27 cellular contexts compared by ENCODE assay signal in genomic region chr12:24044973-24045703, GRCh38.
DNase-seq lines count a peak whose midpoint lies in the region; TF ChIP-seq lines count a peak whose summit lies in the region.
"Had no signal": no experiment of that assay in that cellular context is flagged by ENCODE, and none has a peak within 500 bp of the region (broad histone marks: within the 10 kb centered on the region; RNA-seq: fewer than 3 reads in every experiment).

No MANE protein-coding gene starts in this region.

- H3K9me3 Mint-ChIP-seq in nephron = peaks cover 7% of the 10 kb centered on the region
- H3K9me3 Mint-ChIP-seq: dendritic cell treated with granulocyte-macrophage colony-stimulating factor and Interleukin-4, amounts not matched to agents 40 ng/mL and 50 ng/mL, for 4 days had no signal

- H3F3A ChIP-seq in SK-N-SH (replicated peaks; ENCODE audit: insufficient read depth) = peaks cover 12% of the 10 kb centered on the region

- TF ChIP-seq CTCF in hepatocyte (IDR thresholded peaks at IDR 0.05; ENCODE audit: poor library complexity) (no peak), nephron (IDR thresholded peaks at IDR 0.05; ENCODE audit: unreplicated experiment in 3 of 3) (no peak), SK-N-SH (IDR thresholded peaks at IDR 0.05) (no peak), GM13976 (IDR thresholded peaks at IDR 0.05; ENCODE audit: borderline replicate concordance, control extremely low read depth, extremely low read depth, insufficient read depth, missing control alignments) (no peak)

- POLR2A ChIA-PET in SK-N-SH (lab: Yijun Ruan, JAX) = no interaction called here

- H3K4me2 ChIP-seq in hepatocyte (peak overlapping the region; percentile 10), SK-N-SH (no peak overlapping the region)

- DNase-seq in DMS53 (lab: John Stamatoyannopoulos, UW) = peak; percentile 75
- no peak for DNase-seq in DMS53 treated with DMSO at 0.1 percent for 48 hours (lab: John Stamatoyannopoulos, UW; ENCODE audit: unreplicated experiment)
- DNase-seq in hepatocyte (ENCODE audit: low spot score) = peak; percentile 57
- DNase-seq in KBM-7 = no peak
- no peak for DNase-seq in DMS153 (lab: John Stamatoyannopoulos, UW)
- DNase-seq in SK-N-SH = no peak
- DNase-seq in GM13976 (ENCODE audit: low spot score) = no peak
- DNase-seq: activated naive CD4-positive, alpha-beta T cell; activated T-cell treated with anti-CD3 and anti-CD28 coated beads, Interleukin-2, amount 50 U/mL, for 4 hours; CD8-positive, alpha-beta T cell; GM23248; Kasumi-1; naive thymus-derived CD4-positive, alpha-beta T cell; NCI-H1092; NCI-H187 treated with DMSO at 0.1 percent for 48 hours; posterior cingulate gyrus; sigmoid colon; stimulated activated CD8-positive, alpha-beta memory T cell treated with anti-CD3 and anti-CD28 coated beads, Interleukin-4, amount 100 ng/mL, for 48 hours; stomach; T-helper 17 cell had no signal

- H3K4me1 ChIP-seq in hepatocyte (ENCODE audit: insufficient read depth) (peaks cover 15% of the 10 kb centered on the region), SK-N-SH (ENCODE audit: control insufficient read depth in 1 of 2, insufficient read depth in 2 of 2, low read depth in 1 of 2, low read length in 1 of 2) (peaks cover 3 to 12% of the 10 kb centered on the region in 2 experiments; a peak in 2 of 4 replicates)
- H3K4me1 ChIP-seq: adrenal gland had no signal

- in situ Hi-C loops in KBM-7 (cut with MboI; ENCODE audit: low pct_unique_long_range_greater_than_20kb, low sequenced_read_pairs) (no loop called here), GM13976 (cut with MboI; ENCODE audit: low sequenced_read_pairs, unreplicated experiment) (no loop called here)

- no peak overlapping the region for H3K4me3 Mint-ChIP-seq in nephron
- H3K4me3 Mint-ChIP-seq: activated T-cell treated with anti-CD3 and anti-CD28 coated beads, Interleukin-2, amount 50 U/mL, for 4 hours; CD8-positive, alpha-beta T cell; dendritic cell treated with granulocyte-macrophage colony-stimulating factor and Interleukin-4, amounts not matched to agents 40 ng/mL and 50 ng/mL, for 4 days; naive thymus-derived CD4-positive, alpha-beta T cell; T-helper 17 cell had no signal

- H3K36me3 Mint-ChIP-seq in nephron (ENCODE audit: low read depth) = peaks cover 7% of the 10 kb centered on the region
- H3K36me3 Mint-ChIP-seq: CD8-positive, alpha-beta T cell; naive thymus-derived CD4-positive, alpha-beta T cell had no signal

- H3K9me2 ChIP-seq in hepatocyte (replicated peaks; ENCODE audit: insufficient read depth) = no peaks in the 10 kb centered on the region
- H3K9me2 ChIP-seq in SK-N-SH = no peaks in the 10 kb centered on the region

- no peaks in the 10 kb centered on the region for H3K79me2 ChIP-seq in hepatocyte
- no peaks in the 10 kb centered on the region for H3K79me2 ChIP-seq in SK-N-SH (ENCODE audit: insufficient read depth)

- no peak for TF ChIP-seq EP300 in SK-N-SH (IDR thresholded peaks at IDR 0.05; ENCODE audit: borderline replicate concordance in 1 of 2, low read depth in 1 of 2, low read length in 1 of 2)

- H3K9ac ChIP-seq in SK-N-SH = no peak overlapping the region
- H3K9ac ChIP-seq: GM23248 had no signal

- H2AFZ ChIP-seq in hepatocyte (no peak overlapping the region), SK-N-SH (ENCODE audit: low read depth) (no peak overlapping the region)
- H2AFZ ChIP-seq: GM23248 had no signal

- WGBS in hepatocyte (ENCODE audit: low lambda C conversion rate, missing lambda C conversion rate) = 93% methylated on average over 5 of the region's 5 CpGs
- WGBS in SK-N-SH (ENCODE audit: low lambda C conversion rate) = 67% methylated on average over 5 of the region's 5 CpGs

- H3K27me3 Mint-ChIP-seq in nephron (ENCODE audit: low read depth) = peaks cover 3% of the 10 kb centered on the region
- H3K27me3 Mint-ChIP-seq: naive thymus-derived CD4-positive, alpha-beta T cell; T-helper 17 cell had no signal

- H3K9me3 ChIP-seq in hepatocyte (ENCODE audit: low read depth) (peaks cover 5% of the 10 kb centered on the region), SK-N-SH (peaks cover 5% of the 10 kb centered on the region)
- H3K9me3 ChIP-seq: adrenal gland, sigmoid colon, SJSA1 had no signal

- CTCF ChIA-PET in SK-N-SH (lab: Yijun Ruan, JAX) = no interaction called here

- H3K27me3 ChIP-seq in hepatocyte (no peaks in the 10 kb centered on the region), SK-N-SH (ENCODE audit: insufficient read depth) (no peaks in the 10 kb centered on the region)
- H3K27me3 ChIP-seq: adrenal gland, cardiac muscle cell, sigmoid colon, SJSA1, stomach, tibial nerve had no signal

- peaks cover 6% of the 10 kb centered on the region for H3K4me1 Mint-ChIP-seq in nephron
- H3K4me1 Mint-ChIP-seq: naive thymus-derived CD4-positive, alpha-beta T cell; T-helper 17 cell had no signal

- no peaks in the 10 kb centered on the region for H4K20me1 ChIP-seq in hepatocyte (ENCODE audit: insufficient read depth, poor library complexity, severe bottlenecking)
- no peaks in the 10 kb centered on the region for H4K20me1 ChIP-seq in SK-N-SH (ENCODE audit: insufficient read depth)

- peak overlapping the region in 2 of 3 experiments; percentile 14 to 29 for H3K27ac Mint-ChIP-seq in nephron
- H3K27ac Mint-ChIP-seq: CD8-positive, alpha-beta T cell; dendritic cell treated with granulocyte-macrophage colony-stimulating factor and Interleukin-4, amounts not matched to agents 40 ng/mL and 50 ng/mL, for 4 days; naive thymus-derived CD4-positive, alpha-beta T cell; T-helper 17 cell had no signal

- TF ChIP-seq RAD21 in SK-N-SH (IDR thresholded peaks at IDR 0.05; ENCODE audit: low read length) = no peak

- H3K4me3 ChIP-seq in hepatocyte (no peak overlapping the region), SK-N-SH (ENCODE audit: low read depth in 2 of 2, low read length in 1 of 2) (no peak overlapping the region)
- H3K4me3 ChIP-seq: adrenal gland, cardiac muscle cell, GM23248, sigmoid colon, SJSA1, stomach, tibial nerve had no signal

- peak overlapping the region; percentile 50 for H3K27ac ChIP-seq in hepatocyte
- no peak overlapping the region for H3K27ac ChIP-seq in SK-N-SH (ENCODE audit: low read depth in 2 of 2, low read length in 1 of 2)
- H3K27ac ChIP-seq: 22Rv1, adrenal gland, cardiac muscle cell, GM23248, sigmoid colon, stomach had no signal

- H3K36me3 ChIP-seq in hepatocyte (replicated peaks; ENCODE audit: insufficient read depth, low read depth) = no peaks in the 10 kb centered on the region
- no peaks in the 10 kb centered on the region for H3K36me3 ChIP-seq in SK-N-SH (replicated peaks in 1 of 2; ENCODE audit: control insufficient read depth in 1 of 2, insufficient read depth in 2 of 2, low read length in 1 of 2)
- H3K36me3 ChIP-seq: adrenal gland, cardiac muscle cell, sigmoid colon, SJSA1, stomach, tibial nerve had no signal

TF ChIP-seq in SK-N-SH, 30 proteins besides CTCF, POLR2A, EP300 and RAD21 (continues in another document):
- TF ChIP-seq POLR2AphosphoS5 (IDR thresholded peaks at IDR 0.05; ENCODE audit: low read depth, low read length) (no peak), REST (IDR thresholded peaks at IDR 0.05; ENCODE audit: low read depth, low read length) (no peak), FOXJ3 (CRISPR knock-in tag; IDR thresholded peaks at IDR 0.05) (no peak), TEAD4 (IDR thresholded peaks at IDR 0.05; ENCODE audit: borderline replicate concordance, insufficient read depth) (no peak), GABPA (IDR thresholded peaks at IDR 0.05; ENCODE audit: low read depth) (no peak), ZBTB33 (IDR thresholded peaks at IDR 0.05; ENCODE audit: borderline replicate concordance, low read depth) (no peak), TCF12 (IDR thresholded peaks at IDR 0.05) (no peak), NFIC (IDR thresholded peaks at IDR 0.05; ENCODE audit: borderline replicate concordance) (no peak), SMC3 (IDR thresholded peaks at IDR 0.05; ENCODE audit: low read depth, low read length) (no peak), ELF1 (IDR thresholded peaks at IDR 0.05) (no peak), NRF1 (IDR thresholded peaks at IDR 0.05; ENCODE audit: low read depth, low read length) (no peak)

Comparison
In these comparisons a context has a peak if more than half of its experiments do, and no peak if none do; other contexts are left out.
1. DNase-seq: peak in DMS53 (single experiment) and hepatocyte (single experiment); none in DMS53 treated with DMSO at 0.1 percent for 48 hours (single experiment), KBM-7 (single experiment), DMS153 (single experiment), SK-N-SH (single experiment) and GM13976 (single experiment).